ENCODE assay signal across 21 cellular contexts in the genomic region with DNA sequence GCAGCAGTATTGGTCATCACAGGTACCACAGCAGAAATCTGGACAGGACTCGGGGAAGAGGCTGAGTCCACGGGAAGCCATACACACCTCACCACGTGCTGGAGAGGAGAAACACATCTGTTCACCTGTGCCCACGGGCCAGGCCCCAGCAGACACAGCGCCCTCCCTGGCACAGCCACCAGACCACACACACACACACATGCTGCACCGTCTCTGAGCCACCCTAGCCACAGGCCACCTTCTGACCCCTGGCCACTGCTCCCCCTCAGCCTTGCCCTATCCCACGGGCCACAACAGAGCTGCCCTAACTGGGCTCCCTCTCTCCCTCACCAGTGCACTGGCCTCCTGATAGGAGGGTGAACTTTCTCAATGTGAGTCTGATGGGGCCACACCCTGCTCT. TPM values are rescaled to one million over a fixed set of nuclear protein-coding genes. Genes with fewer than 3 reads are reported as not detected.
DNase-seq lines count a peak whose midpoint lies in the region; ATAC-seq, FAIRE-seq and TF ChIP-seq lines count a peak whose summit lies in the region.
"Had no signal": no experiment of that assay in that cellular context is flagged by ENCODE, and none has a peak within 500 bp of the region (broad histone marks: within the 10 kb centered on the region; RNA-seq: fewer than 3 reads in every experiment).

No MANE protein-coding gene starts in this region.

- H3K27me3 Mint-ChIP-seq in astrocyte (ENCODE audit: low read depth, unreplicated experiment) = no peaks in the 10 kb centered on the region
- H3K27me3 Mint-ChIP-seq in naive thymus-derived CD4-positive, alpha-beta T cell = no peaks in the 10 kb centered on the region
- H3K27me3 Mint-ChIP-seq: activated B cell treated with CpG ODN at 0.5 μM for 24 hours; stimulated activated naive CD8-positive, alpha-beta T cell treated with anti-CD3 and anti-CD28 coated beads, Interleukin-15, amount 100 ng/mL, for 72 hours had no signal

- peaks cover 29% of the 10 kb centered on the region for H3K79me2 ChIP-seq in astrocyte (ENCODE audit: insufficient read depth, low read length)

- peaks cover 3% of the 10 kb centered on the region for H3K9me3 Mint-ChIP-seq in astrocyte (ENCODE audit: unreplicated experiment)
- no peaks in the 10 kb centered on the region for H3K9me3 Mint-ChIP-seq in naive thymus-derived CD4-positive, alpha-beta T cell
- H3K9me3 Mint-ChIP-seq: activated B cell treated with CpG ODN at 0.5 μM for 24 hours; stimulated activated naive CD8-positive, alpha-beta T cell treated with anti-CD3 and anti-CD28 coated beads, Interleukin-15, amount 100 ng/mL, for 72 hours had no signal

- H3K36me3 Mint-ChIP-seq in astrocyte (ENCODE audit: low read depth, unreplicated experiment) = peaks cover 19% of the 10 kb centered on the region
- peaks cover 0 to 26% (median 13%) of the 10 kb centered on the region in 5 donors for H3K36me3 Mint-ChIP-seq in naive thymus-derived CD4-positive, alpha-beta T cell

- POLR2A ChIA-PET in naive thymus-derived CD4-positive, alpha-beta T cell (lab: Charles Lee) = interaction anchor here (1.1 kb wide), 1 partner anchor 12 kb away, joined by 4 read pairs; no protein-coding TSS in a partner anchor

- H3K27ac ChIP-seq in BLaER1 treated with 17β-estradiol and CSF1 and Interleukin-3, amounts not matched to agents 10 nM and 100 nM = no peak overlapping the region
- no peak overlapping the region for H3K27ac ChIP-seq in astrocyte (ENCODE audit: low read depth, low read length)
- no peak overlapping the region for H3K27ac ChIP-seq in naive thymus-derived CD4-positive, alpha-beta T cell (ENCODE audit: low read depth, low read length)
- H3K27ac ChIP-seq: colonic mucosa had no signal

- H3K27ac Mint-ChIP-seq in astrocyte (ENCODE audit: unreplicated experiment) = peak overlapping the region; percentile 75
- peak overlapping the region in 7 of 9 donors; percentile 13 to 90 (median 47) for H3K27ac Mint-ChIP-seq in naive thymus-derived CD4-positive, alpha-beta T cell
- H3K27ac Mint-ChIP-seq: activated B cell treated with CpG ODN at 0.5 μM for 24 hours; activated naive CD4-positive, alpha-beta T cell treated with anti-CD3 and anti-CD28 coated beads for 36 hours had no signal

- peaks cover 20 to 52% (median 46%) of the 10 kb centered on the region in 11 experiments for H3K36me3 ChIP-seq in BLaER1 treated with 17β-estradiol and CSF1 and Interleukin-3, amounts not matched to agents 10 nM and 100 nM
- H3K36me3 ChIP-seq in astrocyte (ENCODE audit: insufficient read depth, low read length) = peaks cover 3% of the 10 kb centered on the region
- peaks cover 0 to 7% (median 0%) of the 10 kb centered on the region in 3 experiments for H3K36me3 ChIP-seq in naive thymus-derived CD4-positive, alpha-beta T cell (ENCODE audit: control insufficient read depth in 2 of 3, insufficient read depth in 3 of 3, low read length in 3 of 3)
- H3K36me3 ChIP-seq: colonic mucosa, HAP-1 had no signal

- H3K4me2 ChIP-seq in BLaER1 treated with 17β-estradiol and CSF1 and Interleukin-3, amounts not matched to agents 10 nM and 100 nM = peak overlapping the region in 6 of 11 experiments; percentile 13 to 99 (median 98); a peak in 8 of 22 replicates
- H3K4me2 ChIP-seq in astrocyte (ENCODE audit: low read length) = no peak overlapping the region

- H3K4me3 ChIP-seq in BLaER1 treated with 17β-estradiol and CSF1 and Interleukin-3, amounts not matched to agents 10 nM and 100 nM = no peak overlapping the region
- H3K4me3 ChIP-seq in astrocyte (ENCODE audit: insufficient read depth, low read depth, low read length) = no peak overlapping the region
- no peak overlapping the region for H3K4me3 ChIP-seq in naive thymus-derived CD4-positive, alpha-beta T cell (ENCODE audit: low read length)
- H3K4me3 ChIP-seq: colonic mucosa, HAP-1 had no signal

- H4K20me1 ChIP-seq in BLaER1 treated with 17β-estradiol and CSF1 and Interleukin-3, amounts not matched to agents 10 nM and 100 nM = peaks cover 0 to 22% (median 0%) of the 10 kb centered on the region in 11 experiments; a peak in 4 of 22 replicates
- peaks cover 18% of the 10 kb centered on the region for H4K20me1 ChIP-seq in astrocyte (ENCODE audit: insufficient read depth, low read length)

- no peak for TF ChIP-seq CTCF in astrocyte (IDR thresholded peaks at IDR 0.05; ENCODE audit: insufficient read depth, low read depth, low read length)

- H3K27me3 ChIP-seq in BLaER1 treated with 17β-estradiol and CSF1 and Interleukin-3, amounts not matched to agents 10 nM and 100 nM = no peaks in the 10 kb centered on the region; a peak in 1 of 22 replicates
- H3K27me3 ChIP-seq in astrocyte (ENCODE audit: insufficient read depth, low read length) = no peaks in the 10 kb centered on the region
- no peaks in the 10 kb centered on the region for H3K27me3 ChIP-seq in naive thymus-derived CD4-positive, alpha-beta T cell (ENCODE audit: control insufficient read depth in 2 of 2, insufficient read depth in 2 of 2, low read length in 2 of 2)
- H3K27me3 ChIP-seq: colonic mucosa had no signal

- no peak overlapping the region; a peak in 1 of 22 replicates for H3K9ac ChIP-seq in BLaER1 treated with 17β-estradiol and CSF1 and Interleukin-3, amounts not matched to agents 10 nM and 100 nM
- no peak overlapping the region for H3K9ac ChIP-seq in astrocyte (ENCODE audit: low read length)

- no peak overlapping the region for H3K4me3 Mint-ChIP-seq in astrocyte (ENCODE audit: unreplicated experiment)
- H3K4me3 Mint-ChIP-seq in naive thymus-derived CD4-positive, alpha-beta T cell = peak overlapping the region in 1 of 10 donors; percentile 52
- H3K4me3 Mint-ChIP-seq: activated B cell treated with CpG ODN at 0.5 μM for 24 hours; activated naive CD4-positive, alpha-beta T cell treated with anti-CD3 and anti-CD28 coated beads for 36 hours; stimulated activated naive CD8-positive, alpha-beta T cell treated with anti-CD3 and anti-CD28 coated beads, Interleukin-15, amount 100 ng/mL, for 72 hours had no signal

- intact Hi-C loops in naive thymus-derived CD4-positive, alpha-beta T cell (cut with micrococcal nuclease) = no loop called here

- no peak for FAIRE-seq in astrocyte (lab: Jason Lieb, UNC)
- FAIRE-seq: endothelial cell of umbilical vein had no signal

- CTCF ChIA-PET in naive thymus-derived CD4-positive, alpha-beta T cell (lab: Charles Lee) = interaction anchor here (1.4 kb wide), 1 partner anchor 100 kb away, joined by 5 read pairs; no protein-coding TSS in a partner anchor

- no peak overlapping the region for H2AFZ ChIP-seq in astrocyte (ENCODE audit: low read depth, low read length)

- peaks cover 0 to 14% (median 8%) of the 10 kb centered on the region in 11 experiments; a peak in 12 of 22 replicates for H3K9me3 ChIP-seq in BLaER1 treated with 17β-estradiol and CSF1 and Interleukin-3, amounts not matched to agents 10 nM and 100 nM (replicated peaks in 1 of 11)
- no peaks in the 10 kb centered on the region for H3K9me3 ChIP-seq in astrocyte (ENCODE audit: insufficient read depth, low read depth, low read length)
- no peaks in the 10 kb centered on the region for H3K9me3 ChIP-seq in naive thymus-derived CD4-positive, alpha-beta T cell (ENCODE audit: control insufficient read depth in 2 of 3, low read length in 3 of 3)
- H3K9me3 ChIP-seq: colonic mucosa had no signal

- H3K4me1 Mint-ChIP-seq in astrocyte (ENCODE audit: low read depth, unreplicated experiment) = peaks cover 14% of the 10 kb centered on the region
- H3K4me1 Mint-ChIP-seq in naive thymus-derived CD4-positive, alpha-beta T cell = peaks cover 24 to 55% (median 46%) of the 10 kb centered on the region in 7 donors

- H3K4me1 ChIP-seq in BLaER1 treated with 17β-estradiol and CSF1 and Interleukin-3, amounts not matched to agents 10 nM and 100 nM = peaks cover 33 to 53% (median 43%) of the 10 kb centered on the region in 10 experiments
- H3K4me1 ChIP-seq in astrocyte (ENCODE audit: insufficient read depth, low read length) = peaks cover 21% of the 10 kb centered on the region
- peaks cover 18 to 25% of the 10 kb centered on the region in 2 donors for H3K4me1 ChIP-seq in naive thymus-derived CD4-positive, alpha-beta T cell (ENCODE audit: control insufficient read depth in 2 of 2, insufficient read depth in 2 of 2, low read length in 2 of 2)
- H3K4me1 ChIP-seq: colonic mucosa had no signal

- DNase-seq in D341Med (ENCODE audit: low spot score) = peak; percentile 18
- DNase-seq in astrocyte (ENCODE audit: low read depth) = no peak
- no peak for DNase-seq in naive thymus-derived CD4-positive, alpha-beta T cell
- no peak for DNase-seq in NOMO-1 (lab: John Stamatoyannopoulos, UW; ENCODE audit: unreplicated experiment in 2 of 2)
- DNase-seq in UCSD-AML1 (lab: John Stamatoyannopoulos, UW; ENCODE audit: unreplicated experiment) = no peak
- DNase-seq: activated B cell treated with CpG ODN at 0.5 μM for 24 hours; activated CD8-positive, alpha-beta memory T cell treated with anti-CD3 and anti-CD28 coated beads, Interleukin-2, amount 50 U/mL, for 48 hours; activated naive CD4-positive, alpha-beta T cell treated with anti-CD3 and anti-CD28 coated beads for 36 hours; Calu3; colonic mucosa; foreskin melanocyte; left colon; NCI-H2107; NCI-H524; SIG-M5; stimulated activated naive CD8-positive, alpha-beta T cell treated with anti-CD3 and anti-CD28 coated beads, Interleukin-15, amount 100 ng/mL, for 72 hours had no signal

- ATAC-seq in naive thymus-derived CD4-positive, alpha-beta T cell = no peak
- no peak for ATAC-seq in HG03280 (IDR thresholded peaks at IDR 0.05; ENCODE audit: unreplicated experiment)
- ATAC-seq: left colon; sciatic nerve; stimulated activated naive CD8-positive, alpha-beta T cell treated with anti-CD3 and anti-CD28 coated beads, Interleukin-15, amount 100 ng/mL, for 72 hours had no signal

RNA-seq across cellular contexts. Expression of a gene that starts 2.8 kb away (rescaled TPM):
- total RNA-seq in astrocyte = 333 and 346 TPM in 2 replicates
- total RNA-seq in naive thymus-derived CD4-positive, alpha-beta T cell = 100 to 1,000 TPM; 147 to 236 (median 182) TPM
- 100 to 1,000 TPM; 348 to 383 TPM for polyA plus RNA-seq in naive thymus-derived CD4-positive, alpha-beta T cell

RNA-seq across cellular contexts. Expression of a gene that starts 54.7 kb away (rescaled TPM):
- total RNA-seq in astrocyte = 6.2 and 6.6 TPM in 2 replicates
- 10 to 100 TPM in 3 of 5 experiments, 1 to 10 TPM in 2; 7.9 to 14.2 (median 12.5) TPM for total RNA-seq in naive thymus-derived CD4-positive, alpha-beta T cell
- polyA plus RNA-seq in naive thymus-derived CD4-positive, alpha-beta T cell = 10 to 100 TPM; 10.7 to 16.2 TPM

RNA-seq across cellular contexts. Expression of a gene that starts 55.4 kb away (rescaled TPM):
- 27.5 and 27.8 TPM in 2 replicates for total RNA-seq in astrocyte
- total RNA-seq in naive thymus-derived CD4-positive, alpha-beta T cell = 10 to 100 TPM in 2 of 5 experiments, 1 to 10 TPM in 3; 3.0 to 64.2 (median 3.7) TPM
- 1 to 10 TPM; 2.6 to 3.4 TPM for polyA plus RNA-seq in naive thymus-derived CD4-positive, alpha-beta T cell
